Comparison of ENCODE assay signal across 14 cellular contexts in genomic region chr9:129287595-129288305, GRCh38.
DNase-seq lines count a peak whose midpoint lies in the region; ATAC-seq and TF ChIP-seq lines count a peak whose summit lies in the region.
"Had no signal": no experiment of that assay in that cellular context is flagged by ENCODE, and none has a peak within 500 bp of the region (broad histone marks: within the 10 kb centered on the region; RNA-seq: fewer than 3 reads in every experiment).

No MANE protein-coding gene starts in this region.

- H4K8ac ChIP-seq in IMR-90 (ENCODE audit: low read depth in 2 of 2, low read length in 2 of 2), result no peak overlapping the region

- H2BK5ac ChIP-seq in IMR-90 (ENCODE audit: low read depth, low read length, poor library complexity, severe bottlenecking), result no peak overlapping the region

- dilution Hi-C loops in IMR-90 (cut with HindIII; ENCODE audit: low sequenced_read_pairs, unreplicated experiment), result no loop called here

- no peak overlapping the region for H3K4me3 Mint-ChIP-seq in mesothelial cell of epicardium
- H3K4me3 Mint-ChIP-seq: activated naive CD8-positive, alpha-beta T cell had no signal

- TF ChIP-seq CTCF in IMR-90 (conservative IDR thresholded peaks at IDR 0.05; ENCODE audit: low read depth, low read length) (no peak), mesothelial cell of epicardium (IDR thresholded peaks at IDR 0.05; ENCODE audit: unreplicated experiment) (no peak)

- CTCF ChIA-PET in IMR-90 (lab: Yijun Ruan, JAX), result no interaction called here

- H3K9ac ChIP-seq in IMR-90 (ENCODE audit: low read depth, low read length), result no peak overlapping the region
- H3K9ac ChIP-seq in NT2/D1 (ENCODE audit: insufficient read length, low read depth), result peak overlapping the region; percentile 29
- H3K9ac ChIP-seq: BLaER1 treated with 17β-estradiol and CSF1 and Interleukin-3, amounts not matched to agents 10 nM and 100 nM had no signal

- no peaks in the 10 kb centered on the region for H3K9me3 Mint-ChIP-seq in mesothelial cell of epicardium

- TF ChIP-seq POLR2A in IMR-90 (IDR thresholded peaks at IDR 0.05; ENCODE audit: low read depth, low read length), result no peak

- H3K27ac ChIP-seq in IMR-90 (ENCODE audit: insufficient read depth, low read length), result no peak overlapping the region
- H3K27ac ChIP-seq: BLaER1 treated with 17β-estradiol and CSF1 and Interleukin-3, amounts not matched to agents 10 nM and 100 nM; epithelial cell of prostate had no signal

- H4K20me1 ChIP-seq in IMR-90 (ENCODE audit: insufficient read depth, low read length), result no peaks in the 10 kb centered on the region
- H4K20me1 ChIP-seq: BLaER1 treated with 17β-estradiol and CSF1 and Interleukin-3, amounts not matched to agents 10 nM and 100 nM had no signal

- no peaks in the 10 kb centered on the region for H3K27me3 Mint-ChIP-seq in mesothelial cell of epicardium (ENCODE audit: low read depth)
- H3K27me3 Mint-ChIP-seq: activated naive CD8-positive, alpha-beta T cell had no signal

- no peak overlapping the region for H2BK120ac ChIP-seq in IMR-90 (ENCODE audit: low read depth, low read length)

- 78% methylated on average over 12 of the region's 24 CpGs; no CpG with 5 or more reads in 1 of the 2 experiments for WGBS in IMR-90 (ENCODE audit: extremely low coverage in 2 of 2, insufficient read length in 1 of 2), 2 experiments

- H4K5ac ChIP-seq in IMR-90 (ENCODE audit: low read depth, low read length), result no peak overlapping the region

- H2AFZ ChIP-seq in IMR-90 (replicated peaks; ENCODE audit: low read length, poor library complexity), result peak overlapping the region; percentile 63

- H3K18ac ChIP-seq in IMR-90 (ENCODE audit: low read depth, low read length), result no peak overlapping the region

- BruUV-seq in IMR-90 (replicated peaks; lab: Mats Ljungman, UMichigan), result no TSS peak

- peak; percentile 73 for DNase-seq in DMS153 (lab: John Stamatoyannopoulos, UW)
- no peak for DNase-seq in IMR-90
- no peak for DNase-seq in NT2/D1 (ENCODE audit: low read depth, low spot score)
- DNase-seq in mesothelial cell of epicardium (ENCODE audit: low spot score in 2 of 2, unreplicated experiment in 2 of 2), result peak in 1 of 2 experiments; percentile 37
- no peak for DNase-seq in stimulated activated CD4-positive, alpha-beta T cell treated with anti-CD3 and anti-CD28 coated beads, Interleukin-12 subunit alpha, Interleukin-12 subunit beta, amount 100 ng/mL, for 4 hours
- DNase-seq in NCI-H526 treated with DMSO at 0.1 percent for 48 hours (lab: John Stamatoyannopoulos, UW), result no peak
- DNase-seq: NCI-H1048; stimulated activated naive CD4-positive, alpha-beta T cell had no signal

- no peaks in the 10 kb centered on the region for H3K9me1 ChIP-seq in IMR-90 (ENCODE audit: insufficient read depth, low read length)

- no peak overlapping the region for H3K4me2 ChIP-seq in IMR-90 (ENCODE audit: low read depth, low read length)

- H3K4me1 Mint-ChIP-seq in mesothelial cell of epicardium, result peaks cover 12% of the 10 kb centered on the region

- no peaks in the 10 kb centered on the region for H3K79me1 ChIP-seq in IMR-90 (ENCODE audit: low read depth in 1 of 2, low read length in 2 of 2)

- intact Hi-C loops in IMR-90 (cut with micrococcal nuclease), result no loop called here

- in situ Hi-C loops in IMR-90 (cut with MboI; ENCODE audit: low sequenced_read_pairs), result no loop called here

- H3K9me3 ChIP-seq in IMR-90 (ENCODE audit: control insufficient read depth, insufficient read depth, low read length) (no peaks in the 10 kb centered on the region), NT2/D1 (ENCODE audit: insufficient read depth, low read length) (no peaks in the 10 kb centered on the region)
- H3K9me3 ChIP-seq: BLaER1 treated with 17β-estradiol and CSF1 and Interleukin-3, amounts not matched to agents 10 nM and 100 nM had no signal

- ATAC-seq in IMR-90 (ENCODE audit: low read depth) (no peak), GM21717 (IDR thresholded peaks at IDR 0.05; ENCODE audit: unreplicated experiment) (no peak), GM18861 (IDR thresholded peaks at IDR 0.05; ENCODE audit: unreplicated experiment) (no peak)

- no peak overlapping the region for H3K56ac ChIP-seq in IMR-90 (ENCODE audit: extremely low read depth, insufficient read depth, low read length)

- H2AK5ac ChIP-seq in IMR-90 (ENCODE audit: low read depth, low read length), result no peak overlapping the region

- H2AK9ac ChIP-seq in IMR-90 (replicated peaks; ENCODE audit: low read depth, low read length, poor library complexity), result no peak overlapping the region

- peak overlapping the region; percentile 50 for H3K27ac Mint-ChIP-seq in mesothelial cell of epicardium
- H3K27ac Mint-ChIP-seq: activated naive CD8-positive, alpha-beta T cell had no signal

- H2BK15ac ChIP-seq in IMR-90 (ENCODE audit: low read depth, low read length), result no peak overlapping the region

- no peaks in the 10 kb centered on the region for H3K36me3 ChIP-seq in IMR-90 (ENCODE audit: control insufficient read depth, insufficient read depth, low read length)
- no peaks in the 10 kb centered on the region for H3K36me3 ChIP-seq in NT2/D1 (ENCODE audit: insufficient read depth, insufficient read length, low read length)
- H3K36me3 ChIP-seq: BLaER1 treated with 17β-estradiol and CSF1 and Interleukin-3, amounts not matched to agents 10 nM and 100 nM; cardiac muscle cell had no signal

- no peak overlapping the region for H3K4ac ChIP-seq in IMR-90 (ENCODE audit: low read depth, low read length)

- no peak overlapping the region for H2BK20ac ChIP-seq in IMR-90 (ENCODE audit: low read depth, low read length)

- POLR2A ChIA-PET in IMR-90 (lab: Charles Lee; ENCODE audit: unreplicated experiment), result no interaction called here

- H3K23ac ChIP-seq in IMR-90 (ENCODE audit: low read depth, low read length), result no peak overlapping the region

- no peaks in the 10 kb centered on the region for H3K36me3 Mint-ChIP-seq in mesothelial cell of epicardium
- H3K36me3 Mint-ChIP-seq: activated naive CD8-positive, alpha-beta T cell had no signal

- peaks cover 2% of the 10 kb centered on the region; the same call in 1 of the 2 replicates for H3K27me3 ChIP-seq in IMR-90 (ENCODE audit: control insufficient read depth, insufficient read depth, low read length)
- no peaks in the 10 kb centered on the region for H3K27me3 ChIP-seq in NT2/D1 (ENCODE audit: insufficient read depth, insufficient read length)
- H3K27me3 ChIP-seq: BLaER1 treated with 17β-estradiol and CSF1 and Interleukin-3, amounts not matched to agents 10 nM and 100 nM; cardiac muscle cell had no signal

- no peak overlapping the region for H4K91ac ChIP-seq in IMR-90 (ENCODE audit: insufficient read depth, low read depth, low read length)

- TF ChIP-seq RAD21 in IMR-90 (IDR thresholded peaks at IDR 0.05; ENCODE audit: low read length), result no peak

- H3K14ac ChIP-seq in IMR-90 (replicated peaks; ENCODE audit: low read depth, low read length), result no peak overlapping the region

- H3K4me1 ChIP-seq in IMR-90 (ENCODE audit: control insufficient read depth, insufficient read depth, low read length) (no peaks in the 10 kb centered on the region), NT2/D1 (ENCODE audit: insufficient read depth, insufficient read length) (peaks cover 31% of the 10 kb centered on the region)

- no peak overlapping the region for H3K4me3 ChIP-seq in IMR-90 (ENCODE audit: insufficient read depth, low read depth, low read length)
- no peak overlapping the region for H3K4me3 ChIP-seq in NT2/D1 (ENCODE audit: insufficient read length, low read depth)
- H3K4me3 ChIP-seq: BLaER1 treated with 17β-estradiol and CSF1 and Interleukin-3, amounts not matched to agents 10 nM and 100 nM; cardiac muscle cell had no signal

TF ChIP-seq in IMR-90, 13 proteins besides CTCF, POLR2A, EP300 and RAD21:
- TF ChIP-seq BHLHE40 (IDR thresholded peaks at IDR 0.05; ENCODE audit: low read depth, low read length), result no peak
- TF ChIP-seq, protein P1, sequence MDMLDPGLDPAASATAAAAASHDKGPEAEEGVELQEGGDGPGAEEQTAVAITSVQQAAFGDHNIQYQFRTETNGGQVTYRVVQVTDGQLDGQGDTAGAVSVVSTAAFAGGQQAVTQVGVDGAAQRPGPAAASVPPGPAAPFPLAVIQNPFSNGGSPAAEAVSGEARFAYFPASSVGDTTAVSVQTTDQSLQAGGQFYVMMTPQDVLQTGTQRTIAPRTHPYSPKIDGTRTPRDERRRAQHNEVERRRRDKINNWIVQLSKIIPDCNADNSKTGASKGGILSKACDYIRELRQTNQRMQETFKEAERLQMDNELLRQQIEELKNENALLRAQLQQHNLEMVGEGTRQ (IDR thresholded peaks at IDR 0.05; ENCODE audit: low read depth, low read length), result no peak
- TF ChIP-seq MXI1 (IDR thresholded peaks at IDR 0.05; ENCODE audit: borderline replicate concordance, low read depth, low read length), result no peak
- no peak for TF ChIP-seq MAFK (IDR thresholded peaks at IDR 0.05; ENCODE audit: low read depth, low read length)
- no peak for TF ChIP-seq MAZ (IDR thresholded peaks at IDR 0.05; ENCODE audit: borderline replicate concordance, low read depth, low read length)
- TF ChIP-seq RFX5 (IDR thresholded peaks at IDR 0.05; ENCODE audit: low read depth, low read length), result no peak
- no peak for TF ChIP-seq CEBPB (IDR thresholded peaks at IDR 0.05; ENCODE audit: low read depth, low read length)
- TF ChIP-seq CHD1 (IDR thresholded peaks at IDR 0.05; ENCODE audit: low read depth, low read length), result no peak
- TF ChIP-seq RCOR1 (IDR thresholded peaks at IDR 0.05; ENCODE audit: insufficient replicate concordance, low read length), result no peak
- TF ChIP-seq NFE2L2 (IDR thresholded peaks at IDR 0.05; ENCODE audit: low read depth, low read length), result no peak
- TF ChIP-seq ELK1 (IDR thresholded peaks at IDR 0.05; ENCODE audit: borderline replicate concordance, low read depth, low read length), result no peak
- TF ChIP-seq SMC3 (IDR thresholded peaks at IDR 0.05; ENCODE audit: low read depth, low read length), result no peak
- TF ChIP-seq FOS (IDR thresholded peaks at IDR 0.05; ENCODE audit: low read depth, low read length), result no peak
